ENCODE assay signal across 8 cellular contexts in genomic region chr17:29589524-29590260, GRCh38. TPM values are rescaled to one million over a fixed set of nuclear protein-coding genes. Genes with fewer than 3 reads are reported as not detected.
DNase-seq lines count a peak whose midpoint lies in the region; ATAC-seq and TF ChIP-seq lines count a peak whose summit lies in the region.

Gene GIT1 (minus strand): TSS chr17:29589648. CDS start chr17:29589378, 270 bp downstream.

- H3K9me3 Mint-ChIP-seq in CD8-positive, alpha-beta memory T cell = no peaks in the 10 kb centered on the region
- H3K9me3 Mint-ChIP-seq in naive B cell = no peaks in the 10 kb centered on the region

- POLR2A ChIA-PET in CD8-positive, alpha-beta memory T cell (lab: Charles Lee) = interaction anchor here (2.0 kb wide), 1 partner anchor 26 kb away, joined by 18 read pairs; no protein-coding TSS in a partner anchor

- TF ChIP-seq CTCF in Peyer's patch (IDR thresholded peaks at IDR 0.05) = no peak

- H3K4me3 ChIP-seq in CD8-positive, alpha-beta memory T cell (ENCODE audit: low read length) = peak within 1 kb of the TSS; percentile 88
- H3K4me3 ChIP-seq in Jurkat, Clone E6-1 (ENCODE audit: low read length) = peak within 1 kb of the TSS; percentile 87
- peak within 1 kb of the TSS; percentile 62 to 95 (median 86) for H3K4me3 ChIP-seq in Peyer's patch

- H3K27me3 ChIP-seq in CD8-positive, alpha-beta memory T cell (ENCODE audit: insufficient read depth, low read length, poor library complexity, severe bottlenecking) = no peaks in the 10 kb centered on the region
- H3K27me3 ChIP-seq in Peyer's patch = no peaks in the 10 kb centered on the region

- H3K27ac ChIP-seq in CD8-positive, alpha-beta memory T cell (ENCODE audit: low read depth, low read length) = peak within 1 kb of the TSS; percentile 59
- peak within 1 kb of the TSS; percentile 79 to 90 (median 83) for H3K27ac ChIP-seq in Peyer's patch

- H3K4me1 ChIP-seq in CD8-positive, alpha-beta memory T cell (ENCODE audit: insufficient read depth, low read length) = peaks cover 77% of the 10 kb centered on the region
- peaks cover 9 to 59% (median 48%) of the 10 kb centered on the region in 4 donors for H3K4me1 ChIP-seq in Peyer's patch

- H3K36me3 ChIP-seq in CD8-positive, alpha-beta memory T cell (ENCODE audit: insufficient read depth, low read length) = no peaks in the 10 kb centered on the region
- H3K36me3 ChIP-seq in Peyer's patch = no peaks in the 10 kb centered on the region

- H3K9me3 ChIP-seq in CD8-positive, alpha-beta memory T cell (ENCODE audit: low read length) = no peaks in the 10 kb centered on the region
- no peaks in the 10 kb centered on the region for H3K9me3 ChIP-seq in Peyer's patch

- CTCF ChIA-PET in CD8-positive, alpha-beta memory T cell (lab: Charles Lee) = interaction anchor here (2.3 to 26.2 kb wide), 2 partner anchors 17 to 24 kb away, joined by 7 to 436 read pairs; no protein-coding TSS in a partner anchor

- H3K27me3 Mint-ChIP-seq in CD8-positive, alpha-beta memory T cell = no peaks in the 10 kb centered on the region
- H3K27me3 Mint-ChIP-seq in naive B cell = peaks cover 0 to 4% (median 0%) of the 10 kb centered on the region in 3 donors

- TF ChIP-seq POLR2A in Peyer's patch (IDR thresholded peaks at IDR 0.05) = peak in 1 of 2 donors; percentile 58

- H3K36me3 Mint-ChIP-seq in CD8-positive, alpha-beta memory T cell = peaks cover 0 to 4% (median 1%) of the 10 kb centered on the region in 3 donors
- no peaks in the 10 kb centered on the region for H3K36me3 Mint-ChIP-seq in naive B cell

- peak; percentile 80 to 88 (median 82) for DNase-seq in CD8-positive, alpha-beta memory T cell
- peak; percentile 64 for DNase-seq in Jurkat, Clone E6-1 (ENCODE audit: low read depth, low spot score)
- DNase-seq in Peyer's patch (peak; percentile 84 to 94 (median 89)), fibroblast of gingiva (ENCODE audit: low read depth) (peak; percentile 83), naive B cell (peak; percentile 85)
- DNase-seq in activated T-helper 1 cell treated with anti-CD3 and anti-CD28 coated beads, Interleukin-2, amount 50 U/mL, for 16 hours (ENCODE audit: low read depth in 1 of 2, low spot score in 1 of 2) = peak; percentile 60 to 82
- DNase-seq in stimulated activated naive CD4-positive, alpha-beta T cell treated with Interleukin-2 at 50 U/mL for 16 hours (lab: John Stamatoyannopoulos, UW) = peak; percentile 77

- H3K27ac Mint-ChIP-seq in CD8-positive, alpha-beta memory T cell = peak within 1 kb of the TSS in 7 of 8 donors; percentile 83 to 97 (median 95)
- H3K27ac Mint-ChIP-seq in naive B cell = peak within 1 kb of the TSS in 4 of 6 donors; percentile 27 to 88 (median 73)

- ATAC-seq in GM21390 (IDR thresholded peaks at IDR 0.05; ENCODE audit: unreplicated experiment) = peak; percentile 50
- ATAC-seq in naive B cell (ENCODE audit: low read depth in 2 of 2) = peak; percentile 78 to 81

- H3K4me1 Mint-ChIP-seq in CD8-positive, alpha-beta memory T cell = peaks cover 57 to 79% (median 69%) of the 10 kb centered on the region in 3 donors
- H3K4me1 Mint-ChIP-seq in naive B cell = peaks cover 36 to 78% (median 69%) of the 10 kb centered on the region in 3 donors

- peak within 1 kb of the TSS; percentile 89 to 95 (median 93) for H3K4me3 Mint-ChIP-seq in CD8-positive, alpha-beta memory T cell
- peak within 1 kb of the TSS; percentile 85 to 94 (median 92) for H3K4me3 Mint-ChIP-seq in naive B cell

RNA-seq across cellular contexts. Expression of gene GIT1, which starts in this region (rescaled TPM):
- 10 to 100 TPM; 69.7 to 69.8 TPM for total RNA-seq in CD8-positive, alpha-beta memory T cell
- polyA plus RNA-seq in CD8-positive, alpha-beta memory T cell = 25.7 TPM
- 65.7 TPM for polyA plus RNA-seq in Jurkat, Clone E6-1 (2012; ENCODE audit: insufficient read depth, insufficient read length)
- 10 to 100 TPM; 31.9 to 66.7 (median 52.6) TPM for total RNA-seq in Peyer's patch
- polyA plus RNA-seq in naive B cell (ENCODE audit: low read depth in 6 of 6) = 10 to 100 TPM in 1 of 6 donors, 1 to 10 TPM in 5; 1.6 to 12.9 (median 4.4) TPM

Comparison
In these comparisons a context has a peak if more than half of its experiments do, and no peak if none do; other contexts are left out.
1. Peak in every context shown above with its lines: DNase-seq, ATAC-seq, H3K4me3 ChIP-seq and H3K27ac ChIP-seq.